Comparison of ENCODE assay signal across 1 cellular context in genomic region chr2:28951910-28952805, GRCh38.
TF ChIP-seq lines count a peak whose summit lies in the region.

No MANE protein-coding gene starts in this region.

TF ChIP-seq in A549, 52 proteins besides CTCF, POLR2A, EP300 and RAD21 (continued from another document):
- TF ChIP-seq PHF8 (IDR thresholded peaks at IDR 0.05; ENCODE audit: borderline replicate concordance, low read depth) (no peak), CEBPB (IDR thresholded peaks at IDR 0.05) (peak; percentile 87 to 88), FOSL2 (IDR thresholded peaks at IDR 0.05) (no peak), FOSL2 (CRISPR knock-in tag; IDR thresholded peaks at IDR 0.05) (0 out of 2 replicates have a peak, but pooled peaks have one; percentile 3), POLR2AphosphoS2 (conservative IDR thresholded peaks at IDR 0.05; ENCODE audit: low read length) (no peak), ESRRA (IDR thresholded peaks at IDR 0.05; ENCODE audit: borderline replicate concordance, low read length) (no peak)
- TF ChIP-seq, protein P1, sequence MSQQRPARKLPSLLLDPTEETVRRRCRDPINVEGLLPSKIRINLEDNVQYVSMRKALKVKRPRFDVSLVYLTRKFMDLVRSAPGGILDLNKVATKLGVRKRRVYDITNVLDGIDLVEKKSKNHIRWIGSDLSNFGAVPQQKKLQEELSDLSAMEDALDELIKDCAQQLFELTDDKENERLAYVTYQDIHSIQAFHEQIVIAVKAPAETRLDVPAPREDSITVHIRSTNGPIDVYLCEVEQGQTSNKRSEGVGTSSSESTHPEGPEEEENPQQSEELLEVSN (IDR thresholded peaks at IDR 0.05; ENCODE audit: borderline replicate concordance, low read depth): no peak
- TF ChIP-seq, protein P2, sequence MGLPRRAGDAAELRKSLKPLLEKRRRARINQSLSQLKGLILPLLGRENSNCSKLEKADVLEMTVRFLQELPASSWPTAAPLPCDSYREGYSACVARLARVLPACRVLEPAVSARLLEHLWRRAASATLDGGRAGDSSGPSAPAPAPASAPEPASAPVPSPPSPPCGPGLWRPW (IDR thresholded peaks at IDR 0.05): peak; percentile 35; the same call in 1 of the 2 replicates
- TF ChIP-seq, protein P3, sequence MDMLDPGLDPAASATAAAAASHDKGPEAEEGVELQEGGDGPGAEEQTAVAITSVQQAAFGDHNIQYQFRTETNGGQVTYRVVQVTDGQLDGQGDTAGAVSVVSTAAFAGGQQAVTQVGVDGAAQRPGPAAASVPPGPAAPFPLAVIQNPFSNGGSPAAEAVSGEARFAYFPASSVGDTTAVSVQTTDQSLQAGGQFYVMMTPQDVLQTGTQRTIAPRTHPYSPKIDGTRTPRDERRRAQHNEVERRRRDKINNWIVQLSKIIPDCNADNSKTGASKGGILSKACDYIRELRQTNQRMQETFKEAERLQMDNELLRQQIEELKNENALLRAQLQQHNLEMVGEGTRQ (IDR thresholded peaks at IDR 0.05): no peak
